Comparison of ENCODE assay signal across 9 cellular contexts in genomic region chr3:38662544-38662943, GRCh38. TPM values are rescaled to one million over a fixed set of nuclear protein-coding genes. Genes with fewer than 3 reads are reported as not detected.
A peak's percentile ranks its signal among the peaks of the same experiment; 100 is the strongest.
DNase-seq lines count a peak whose midpoint lies in the region; ATAC-seq and TF ChIP-seq lines count a peak whose summit lies in the region.
"Had no signal": no experiment of that assay in that cellular context is flagged by ENCODE, and none has a peak within 500 bp of the region (broad histone marks: within the 10 kb centered on the region; RNA-seq: fewer than 3 reads in every experiment).

No MANE protein-coding gene starts in this region.

- ATAC-seq in naive thymus-derived CD4-positive, alpha-beta T cell: no peak
- ATAC-seq in stimulated activated naive CD8-positive, alpha-beta T cell treated with anti-CD3 and anti-CD28 coated beads, Interleukin-15, Interleukin-2, amounts not matched to agents 100 U/mL and 50 U/mL, for 24 hours: no peak

- no peaks in the 10 kb centered on the region for H3K79me2 ChIP-seq in OCI-LY7 (ENCODE audit: insufficient read depth, low read depth, low read length)

- no peak overlapping the region for H3K27ac Mint-ChIP-seq in naive thymus-derived CD4-positive, alpha-beta T cell

- no peaks in the 10 kb centered on the region for H3K4me1 ChIP-seq in HAP-1
- no peaks in the 10 kb centered on the region for H3K4me1 ChIP-seq in OCI-LY7 (ENCODE audit: insufficient read depth, low read length, poor library complexity, severe bottlenecking)
- H3K4me1 ChIP-seq in naive thymus-derived CD4-positive, alpha-beta T cell (ENCODE audit: control insufficient read depth in 2 of 2, insufficient read depth in 2 of 2, low read length in 2 of 2): no peaks in the 10 kb centered on the region

- H3K9me3 ChIP-seq in HAP-1 (peaks cover 7% of the 10 kb centered on the region; the same call in 1 of the 2 replicates), OCI-LY7 (ENCODE audit: low read length) (0 out of 2 replicates have a peak, but pooled peaks cover 10% of the 10 kb centered on the region)
- H3K9me3 ChIP-seq in naive thymus-derived CD4-positive, alpha-beta T cell (ENCODE audit: control insufficient read depth in 2 of 3, low read length in 3 of 3): no peaks in the 10 kb centered on the region

- H3K36me3 ChIP-seq in HAP-1 (replicated peaks) (no peaks in the 10 kb centered on the region), OCI-LY7 (ENCODE audit: insufficient read depth, low read length) (no peaks in the 10 kb centered on the region)
- H3K36me3 ChIP-seq in naive thymus-derived CD4-positive, alpha-beta T cell (ENCODE audit: control insufficient read depth in 2 of 3, insufficient read depth in 3 of 3, low read length in 3 of 3): no peaks in the 10 kb centered on the region

- no peak overlapping the region for H3K4me3 Mint-ChIP-seq in naive thymus-derived CD4-positive, alpha-beta T cell

- in situ Hi-C loops in HAP-1 (cut with MboI; ENCODE audit: low sequenced_read_pairs): no loop called here

- POLR2A ChIA-PET in OCI-LY7 (lab: Charles Lee): interaction anchor here (1.0 kb wide), 1 partner anchor 10 kb away, joined by 3 read pairs; no protein-coding TSS in a partner anchor
- POLR2A ChIA-PET in naive thymus-derived CD4-positive, alpha-beta T cell (lab: Charles Lee): no interaction called here

- H3K27ac ChIP-seq in OCI-LY7 (ENCODE audit: low read depth, low read length, poor library complexity, severe bottlenecking): no peak overlapping the region
- no peak overlapping the region for H3K27ac ChIP-seq in naive thymus-derived CD4-positive, alpha-beta T cell (ENCODE audit: low read depth, low read length)
- no peak overlapping the region for H3K27ac ChIP-seq in substantia nigra (ENCODE audit: low read depth, low read length, poor library complexity, severe bottlenecking)

- peaks cover 0 to 38% (median 21%) of the 10 kb centered on the region in 11 donors for H3K9me3 Mint-ChIP-seq in naive thymus-derived CD4-positive, alpha-beta T cell

- H3K4me1 Mint-ChIP-seq in naive thymus-derived CD4-positive, alpha-beta T cell: no peaks in the 10 kb centered on the region

- intact Hi-C loops in OCI-LY7 (cut with micrococcal nuclease; ENCODE audit: unreplicated experiment): no loop called here
- intact Hi-C loops in naive thymus-derived CD4-positive, alpha-beta T cell (cut with micrococcal nuclease): no loop called here

- CTCF ChIA-PET in OCI-LY7 (lab: Charles Lee; ENCODE audit: unreplicated experiment): no interaction called here
- CTCF ChIA-PET in naive thymus-derived CD4-positive, alpha-beta T cell (lab: Charles Lee): interaction anchor here (0.5 kb wide), 1 partner anchor 99 kb away, joined by 3 read pairs; no protein-coding TSS in a partner anchor

- H3K27me3 ChIP-seq in HAP-1 (ENCODE audit: low read depth): 0 out of 2 replicates have a peak, but pooled peaks cover 4% of the 10 kb centered on the region
- peaks cover 0 to 2% of the 10 kb centered on the region in 2 donors for H3K27me3 ChIP-seq in naive thymus-derived CD4-positive, alpha-beta T cell (ENCODE audit: control insufficient read depth in 2 of 2, insufficient read depth in 2 of 2, low read length in 2 of 2)

- DNase-seq in AG09319 (ENCODE audit: extremely low read depth, low read depth) (no peak), HAP-1 (ENCODE audit: low spot score in 2 of 2) (peak; percentile 32 to 36), OCI-LY7 (ENCODE audit: low spot score) (peak; percentile 22), fibroblast of mammary gland (ENCODE audit: low read depth) (peak; percentile 52), substantia nigra (lab: John Stamatoyannopoulos, UW) (no peak)
- DNase-seq in naive thymus-derived CD4-positive, alpha-beta T cell: no peak
- no peak for DNase-seq in stimulated activated CD4-positive, alpha-beta T cell treated with anti-CD3 and anti-CD28 coated beads, Interleukin-12 subunit alpha, Interleukin-12 subunit beta, amount 100 ng/mL, for 4 hours
- DNase-seq in stimulated activated naive CD8-positive, alpha-beta T cell treated with anti-CD3 and anti-CD28 coated beads, Interleukin-15, Interleukin-2, amounts not matched to agents 100 U/mL and 50 U/mL, for 24 hours: no peak
- DNase-seq: posterior cingulate gyrus had no signal

- peaks cover 0 to 8% (median 0%) of the 10 kb centered on the region in 5 donors for H3K36me3 Mint-ChIP-seq in naive thymus-derived CD4-positive, alpha-beta T cell

- H3K4me2 ChIP-seq in OCI-LY7 (ENCODE audit: low read length): no peak overlapping the region

- H3K27me3 Mint-ChIP-seq in naive thymus-derived CD4-positive, alpha-beta T cell: peaks cover 40 to 51% (median 48%) of the 10 kb centered on the region in 5 donors

- no peaks in the 10 kb centered on the region for H3K9me2 ChIP-seq in OCI-LY7 (ENCODE audit: insufficient read depth, low read length)

- H3K4me3 ChIP-seq in HAP-1 (no peak overlapping the region), OCI-LY7 (ENCODE audit: low read depth, low read length, poor library complexity, severe bottlenecking) (no peak overlapping the region), fibroblast of mammary gland (ENCODE audit: control insufficient read depth, low read depth, low read length) (no peak overlapping the region)
- H3K4me3 ChIP-seq in naive thymus-derived CD4-positive, alpha-beta T cell (ENCODE audit: low read length): no peak overlapping the region

- H2AFZ ChIP-seq in OCI-LY7 (ENCODE audit: low read length): no peak overlapping the region

- TF ChIP-seq CTCF in AG09319 (IDR thresholded peaks at IDR 0.05; ENCODE audit: low read depth, low read length) (peak; percentile 22), OCI-LY7 (conservative IDR thresholded peaks at IDR 0.05; ENCODE audit: low read length) (peak; percentile 76), fibroblast of mammary gland (conservative IDR thresholded peaks at IDR 0.05; ENCODE audit: control insufficient read depth, insufficient read depth, low read depth, low read length) (peak; percentile 45)

- H4K20me1 ChIP-seq in OCI-LY7 (ENCODE audit: insufficient read depth, low read length): no peaks in the 10 kb centered on the region

- BruUV-seq in OCI-LY7 (replicated peaks; lab: Mats Ljungman, UMichigan): no TSS peak

RNA-seq across cellular contexts. Expression of gene SCN5A, which starts 13.1 kb away (rescaled TPM):
- total RNA-seq in OCI-LY7 (2014; rRNA removed; shearing (Covaris generic)): not detected in 2 replicates
- total RNA-seq in OCI-LY7 (2022): not detected in 2 replicates
- under 1 TPM in 2 of 5 experiments, not detected in 3; 0.05 to 0.59 TPM for total RNA-seq in naive thymus-derived CD4-positive, alpha-beta T cell
- polyA plus RNA-seq in naive thymus-derived CD4-positive, alpha-beta T cell: not detected

Comparison
In these comparisons a context has a peak if more than half of its experiments do, and no peak if none do; other contexts are left out.
1. DNase-seq: peak in HAP-1 (2 of 2), OCI-LY7 (single experiment) and fibroblast of mammary gland (single experiment); none in AG09319 (single experiment), naive thymus-derived CD4-positive, alpha-beta T cell (0 of 9), substantia nigra (0 of 49), stimulated activated CD4-positive, alpha-beta T cell treated with anti-CD3 and anti-CD28 coated beads, Interleukin-12 subunit alpha, Interleukin-12 subunit beta, amount 100 ng/mL, for 4 hours (single experiment) and stimulated activated naive CD8-positive, alpha-beta T cell treated with anti-CD3 and anti-CD28 coated beads, Interleukin-15, Interleukin-2, amounts not matched to agents 100 U/mL and 50 U/mL, for 24 hours (single experiment).
2. CTCF ChIP-seq: peak in every context shown above with its lines; median percentile 76 in OCI-LY7; 45 in fibroblast of mammary gland; 22 in AG09319.